4 cellular contexts compared by ENCODE assay signal in the genomic region with DNA sequence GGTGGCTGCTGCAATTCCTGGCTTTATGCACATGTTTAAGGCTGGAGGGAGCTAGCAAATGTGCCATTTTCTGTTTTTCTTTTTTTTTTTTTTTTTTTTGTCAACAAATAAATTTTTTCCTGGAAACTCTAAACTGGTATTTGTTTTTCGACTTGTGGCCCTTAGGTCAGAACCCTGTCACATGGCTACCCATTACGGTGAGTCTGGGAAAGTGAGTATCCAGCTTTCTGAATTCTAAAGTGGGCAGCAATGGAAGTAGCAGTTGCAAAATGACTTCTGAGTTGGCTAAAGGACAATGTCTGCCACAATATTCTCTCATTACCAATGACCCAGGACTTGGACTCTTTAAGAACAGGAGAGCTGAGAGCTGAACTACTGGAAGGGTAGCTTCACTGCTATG.
TF ChIP-seq lines count a peak whose summit lies in the region.

No MANE protein-coding gene starts in this region.

TF ChIP-seq in SK-N-SH, 30 proteins besides CTCF, POLR2A, EP300 and RAD21:
- TF ChIP-seq, protein P1, sequence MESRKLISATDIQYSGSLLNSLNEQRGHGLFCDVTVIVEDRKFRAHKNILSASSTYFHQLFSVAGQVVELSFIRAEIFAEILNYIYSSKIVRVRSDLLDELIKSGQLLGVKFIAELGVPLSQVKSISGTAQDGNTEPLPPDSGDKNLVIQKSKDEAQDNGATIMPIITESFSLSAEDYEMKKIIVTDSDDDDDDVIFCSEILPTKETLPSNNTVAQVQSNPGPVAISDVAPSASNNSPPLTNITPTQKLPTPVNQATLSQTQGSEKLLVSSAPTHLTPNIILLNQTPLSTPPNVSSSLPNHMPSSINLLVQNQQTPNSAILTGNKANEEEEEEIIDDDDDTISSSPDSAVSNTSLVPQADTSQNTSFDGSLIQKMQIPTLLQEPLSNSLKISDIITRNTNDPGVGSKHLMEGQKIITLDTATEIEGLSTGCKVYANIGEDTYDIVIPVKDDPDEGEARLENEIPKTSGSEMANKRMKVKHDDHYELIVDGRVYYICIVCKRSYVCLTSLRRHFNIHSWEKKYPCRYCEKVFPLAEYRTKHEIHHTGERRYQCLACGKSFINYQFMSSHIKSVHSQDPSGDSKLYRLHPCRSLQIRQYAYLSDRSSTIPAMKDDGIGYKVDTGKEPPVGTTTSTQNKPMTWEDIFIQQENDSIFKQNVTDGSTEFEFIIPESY (IDR thresholded peaks at IDR 0.05; ENCODE audit: borderline replicate concordance, low read depth): no peak

TF ChIP-seq in SK-N-SH treated with all-trans-retinoic acid at 6 μM for 48 hours, 23 proteins besides CTCF, POLR2A, EP300 and RAD21:
- TF ChIP-seq ESRRG (CRISPR knock-in tag; IDR thresholded peaks at IDR 0.05): no peak
- no peak for TF ChIP-seq ARNTL (CRISPR knock-in tag; IDR thresholded peaks at IDR 0.05; ENCODE audit: borderline replicate concordance, low read depth)
- no peak for TF ChIP-seq OSR1 (CRISPR knock-in tag; IDR thresholded peaks at IDR 0.05)
- no peak for TF ChIP-seq TOX (CRISPR knock-in tag; IDR thresholded peaks at IDR 0.05; ENCODE audit: borderline replicate concordance)
- TF ChIP-seq ZNF70 (CRISPR knock-in tag; IDR thresholded peaks at IDR 0.05): no peak
- no peak for TF ChIP-seq GLIS3 (CRISPR knock-in tag; IDR thresholded peaks at IDR 0.05)
- no peak for TF ChIP-seq CSDC2 (CRISPR knock-in tag; IDR thresholded peaks at IDR 0.05)
- TF ChIP-seq, protein P2, sequence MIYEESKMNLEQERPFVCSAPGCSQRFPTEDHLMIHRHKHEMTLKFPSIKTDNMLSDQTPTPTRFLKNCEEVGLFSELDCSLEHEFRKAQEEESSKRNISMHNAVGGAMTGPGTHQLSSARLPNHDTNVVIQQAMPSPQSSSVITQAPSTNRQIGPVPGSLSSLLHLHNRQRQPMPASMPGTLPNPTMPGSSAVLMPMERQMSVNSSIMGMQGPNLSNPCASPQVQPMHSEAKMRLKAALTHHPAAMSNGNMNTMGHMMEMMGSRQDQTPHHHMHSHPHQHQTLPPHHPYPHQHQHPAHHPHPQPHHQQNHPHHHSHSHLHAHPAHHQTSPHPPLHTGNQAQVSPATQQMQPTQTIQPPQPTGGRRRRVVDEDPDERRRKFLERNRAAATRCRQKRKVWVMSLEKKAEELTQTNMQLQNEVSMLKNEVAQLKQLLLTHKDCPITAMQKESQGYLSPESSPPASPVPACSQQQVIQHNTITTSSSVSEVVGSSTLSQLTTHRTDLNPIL (CRISPR knock-in tag; IDR thresholded peaks at IDR 0.05; ENCODE audit: low read depth): no peak
- TF ChIP-seq TCF4 (CRISPR knock-in tag; IDR thresholded peaks at IDR 0.05; ENCODE audit: borderline replicate concordance): no peak
- no peak for TF ChIP-seq ZFP3 (CRISPR knock-in tag; IDR thresholded peaks at IDR 0.05)

TF ChIP-seq in GM23338, 12 proteins besides CTCF, POLR2A, EP300 and RAD21 (continues in another document):
- no peak for TF ChIP-seq POLR2AphosphoS5 (IDR thresholded peaks at IDR 0.05; ENCODE audit: low read depth)
- TF ChIP-seq JUNB (IDR thresholded peaks at IDR 0.05; ENCODE audit: unreplicated experiment): no peak
- TF ChIP-seq, protein P3, sequence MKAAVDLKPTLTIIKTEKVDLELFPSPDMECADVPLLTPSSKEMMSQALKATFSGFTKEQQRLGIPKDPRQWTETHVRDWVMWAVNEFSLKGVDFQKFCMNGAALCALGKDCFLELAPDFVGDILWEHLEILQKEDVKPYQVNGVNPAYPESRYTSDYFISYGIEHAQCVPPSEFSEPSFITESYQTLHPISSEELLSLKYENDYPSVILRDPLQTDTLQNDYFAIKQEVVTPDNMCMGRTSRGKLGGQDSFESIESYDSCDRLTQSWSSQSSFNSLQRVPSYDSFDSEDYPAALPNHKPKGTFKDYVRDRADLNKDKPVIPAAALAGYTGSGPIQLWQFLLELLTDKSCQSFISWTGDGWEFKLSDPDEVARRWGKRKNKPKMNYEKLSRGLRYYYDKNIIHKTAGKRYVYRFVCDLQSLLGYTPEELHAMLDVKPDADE (IDR thresholded peaks at IDR 0.05): no peak
- no peak for TF ChIP-seq EZH2 (IDR thresholded peaks at IDR 0.05; ENCODE audit: low read depth, unreplicated experiment)
- TF ChIP-seq, protein P4, sequence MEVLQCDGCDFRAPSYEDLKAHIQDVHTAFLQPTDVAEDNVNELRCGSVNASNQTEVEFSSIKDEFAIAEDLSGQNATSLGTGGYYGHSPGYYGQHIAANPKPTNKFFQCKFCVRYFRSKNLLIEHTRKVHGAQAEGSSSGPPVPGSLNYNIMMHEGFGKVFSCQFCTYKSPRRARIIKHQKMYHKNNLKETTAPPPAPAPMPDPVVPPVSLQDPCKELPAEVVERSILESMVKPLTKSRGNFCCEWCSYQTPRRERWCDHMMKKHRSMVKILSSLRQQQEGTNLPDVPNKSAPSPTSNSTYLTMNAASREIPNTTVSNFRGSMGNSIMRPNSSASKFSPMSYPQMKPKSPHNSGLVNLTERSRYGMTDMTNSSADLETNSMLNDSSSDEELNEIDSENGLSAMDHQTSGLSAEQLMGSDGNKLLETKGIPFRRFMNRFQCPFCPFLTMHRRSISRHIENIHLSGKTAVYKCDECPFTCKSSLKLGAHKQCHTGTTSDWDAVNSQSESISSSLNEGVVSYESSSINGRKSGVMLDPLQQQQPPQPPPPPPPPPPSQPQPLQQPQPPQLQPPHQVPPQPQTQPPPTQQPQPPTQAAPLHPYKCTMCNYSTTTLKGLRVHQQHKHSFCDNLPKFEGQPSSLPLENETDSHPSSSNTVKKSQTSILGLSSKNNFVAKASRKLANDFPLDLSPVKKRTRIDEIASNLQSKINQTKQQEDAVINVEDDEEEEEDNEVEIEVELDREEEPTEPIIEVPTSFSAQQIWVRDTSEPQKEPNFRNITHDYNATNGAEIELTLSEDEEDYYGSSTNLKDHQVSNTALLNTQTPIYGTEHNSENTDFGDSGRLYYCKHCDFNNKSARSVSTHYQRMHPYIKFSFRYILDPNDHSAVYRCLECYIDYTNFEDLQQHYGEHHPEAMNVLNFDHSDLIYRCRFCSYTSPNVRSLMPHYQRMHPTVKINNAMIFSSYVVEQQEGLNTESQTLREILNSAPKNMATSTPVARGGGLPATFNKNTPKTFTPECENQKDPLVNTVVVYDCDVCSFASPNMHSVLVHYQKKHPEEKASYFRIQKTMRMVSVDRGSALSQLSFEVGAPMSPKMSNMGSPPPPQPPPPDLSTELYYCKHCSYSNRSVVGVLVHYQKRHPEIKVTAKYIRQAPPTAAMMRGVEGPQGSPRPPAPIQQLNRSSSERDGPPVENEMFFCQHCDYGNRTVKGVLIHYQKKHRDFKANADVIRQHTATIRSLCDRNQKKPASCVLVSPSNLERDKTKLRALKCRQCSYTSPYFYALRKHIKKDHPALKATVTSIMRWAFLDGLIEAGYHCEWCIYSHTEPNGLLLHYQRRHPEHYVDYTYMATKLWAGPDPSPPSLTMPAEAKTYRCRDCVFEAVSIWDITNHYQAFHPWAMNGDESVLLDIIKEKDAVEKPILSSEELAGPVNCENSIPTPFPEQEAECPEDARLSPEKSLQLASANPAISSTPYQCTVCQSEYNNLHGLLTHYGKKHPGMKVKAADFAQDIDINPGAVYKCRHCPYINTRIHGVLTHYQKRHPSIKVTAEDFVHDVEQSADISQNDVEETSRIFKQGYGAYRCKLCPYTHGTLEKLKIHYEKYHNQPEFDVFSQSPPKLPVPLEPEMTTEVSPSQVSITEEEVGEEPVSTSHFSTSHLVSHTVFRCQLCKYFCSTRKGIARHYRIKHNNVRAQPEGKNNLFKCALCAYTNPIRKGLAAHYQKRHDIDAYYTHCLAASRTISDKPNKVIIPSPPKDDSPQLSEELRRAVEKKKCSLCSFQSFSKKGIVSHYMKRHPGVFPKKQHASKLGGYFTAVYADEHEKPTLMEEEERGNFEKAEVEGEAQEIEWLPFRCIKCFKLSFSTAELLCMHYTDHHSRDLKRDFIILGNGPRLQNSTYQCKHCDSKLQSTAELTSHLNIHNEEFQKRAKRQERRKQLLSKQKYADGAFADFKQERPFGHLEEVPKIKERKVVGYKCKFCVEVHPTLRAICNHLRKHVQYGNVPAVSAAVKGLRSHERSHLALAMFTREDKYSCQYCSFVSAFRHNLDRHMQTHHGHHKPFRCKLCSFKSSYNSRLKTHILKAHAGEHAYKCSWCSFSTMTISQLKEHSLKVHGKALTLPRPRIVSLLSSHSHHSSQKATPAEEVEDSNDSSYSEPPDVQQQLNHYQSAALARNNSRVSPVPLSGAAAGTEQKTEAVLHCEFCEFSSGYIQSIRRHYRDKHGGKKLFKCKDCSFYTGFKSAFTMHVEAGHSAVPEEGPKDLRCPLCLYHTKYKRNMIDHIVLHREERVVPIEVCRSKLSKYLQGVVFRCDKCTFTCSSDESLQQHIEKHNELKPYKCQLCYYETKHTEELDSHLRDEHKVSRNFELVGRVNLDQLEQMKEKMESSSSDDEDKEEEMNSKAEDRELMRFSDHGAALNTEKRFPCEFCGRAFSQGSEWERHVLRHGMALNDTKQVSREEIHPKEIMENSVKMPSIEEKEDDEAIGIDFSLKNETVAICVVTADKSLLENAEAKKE (CRISPR knock-in tag; IDR thresholded peaks at IDR 0.05): no peak
- TF ChIP-seq NANOG (IDR thresholded peaks at IDR 0.05; ENCODE audit: borderline replicate concordance): no peak
- TF ChIP-seq EZH2phosphoT487 (IDR thresholded peaks at IDR 0.05; ENCODE audit: unreplicated experiment): no peak
- no peak for TF ChIP-seq ZNF331 (CRISPR knock-in tag; IDR thresholded peaks at IDR 0.05; ENCODE audit: low read depth)
- no peak for TF ChIP-seq CREB1 (CRISPR knock-in tag; IDR thresholded peaks at IDR 0.05; ENCODE audit: low read depth)

TF ChIP-seq in H1, 55 proteins besides CTCF, POLR2A, EP300 and RAD21:
- TF ChIP-seq, protein P5, sequence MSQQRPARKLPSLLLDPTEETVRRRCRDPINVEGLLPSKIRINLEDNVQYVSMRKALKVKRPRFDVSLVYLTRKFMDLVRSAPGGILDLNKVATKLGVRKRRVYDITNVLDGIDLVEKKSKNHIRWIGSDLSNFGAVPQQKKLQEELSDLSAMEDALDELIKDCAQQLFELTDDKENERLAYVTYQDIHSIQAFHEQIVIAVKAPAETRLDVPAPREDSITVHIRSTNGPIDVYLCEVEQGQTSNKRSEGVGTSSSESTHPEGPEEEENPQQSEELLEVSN (IDR thresholded peaks at IDR 0.05): no peak
- no peak for TF ChIP-seq RNF2 (IDR thresholded peaks at IDR 0.05; ENCODE audit: borderline replicate concordance, low read depth, low read length, missing control alignments, poor library complexity, severe bottlenecking)
- TF ChIP-seq HDAC2 (IDR thresholded peaks at IDR 0.05; ENCODE audit: borderline replicate concordance in 1 of 2, low read depth in 2 of 2, low read length in 2 of 2): no peak
- TF ChIP-seq YY1 (IDR thresholded peaks at IDR 0.05; ENCODE audit: low read depth, low read length): no peak
- no peak for TF ChIP-seq KDM4A (IDR thresholded peaks at IDR 0.05; ENCODE audit: low read depth, low read length, severe bottlenecking)
- TF ChIP-seq CBX8 (IDR thresholded peaks at IDR 0.05; ENCODE audit: borderline replicate concordance, low read depth, low read length): no peak
- TF ChIP-seq CHD1 (IDR thresholded peaks at IDR 0.05; ENCODE audit: low read depth, low read length): no peak
- no peak for TF ChIP-seq SUZ12 (IDR thresholded peaks at IDR 0.05; ENCODE audit: low read length)
- no peak for TF ChIP-seq TAF7 (optimal IDR thresholded peaks at IDR 0.05; ENCODE audit: borderline replicate concordance, low read depth, low read length)
- no peak for TF ChIP-seq CEBPB (IDR thresholded peaks at IDR 0.05; ENCODE audit: low read depth, low read length)
- TF ChIP-seq, protein P6, sequence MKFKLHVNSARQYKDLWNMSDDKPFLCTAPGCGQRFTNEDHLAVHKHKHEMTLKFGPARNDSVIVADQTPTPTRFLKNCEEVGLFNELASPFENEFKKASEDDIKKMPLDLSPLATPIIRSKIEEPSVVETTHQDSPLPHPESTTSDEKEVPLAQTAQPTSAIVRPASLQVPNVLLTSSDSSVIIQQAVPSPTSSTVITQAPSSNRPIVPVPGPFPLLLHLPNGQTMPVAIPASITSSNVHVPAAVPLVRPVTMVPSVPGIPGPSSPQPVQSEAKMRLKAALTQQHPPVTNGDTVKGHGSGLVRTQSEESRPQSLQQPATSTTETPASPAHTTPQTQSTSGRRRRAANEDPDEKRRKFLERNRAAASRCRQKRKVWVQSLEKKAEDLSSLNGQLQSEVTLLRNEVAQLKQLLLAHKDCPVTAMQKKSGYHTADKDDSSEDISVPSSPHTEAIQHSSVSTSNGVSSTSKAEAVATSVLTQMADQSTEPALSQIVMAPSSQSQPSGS (IDR thresholded peaks at IDR 0.05; ENCODE audit: low read length): no peak
- TF ChIP-seq SP1 (IDR thresholded peaks at IDR 0.05; ENCODE audit: low read depth, low read length): no peak
- TF ChIP-seq ASH2L (IDR thresholded peaks at IDR 0.05; ENCODE audit: low read length): no peak
- TF ChIP-seq SIN3A (conservative IDR thresholded peaks at IDR 0.05 in 1 of 2, IDR thresholded peaks at IDR 0.05 in 1 of 2; ENCODE audit: low read depth in 1 of 2, low read length in 2 of 2): no peak
- no peak for TF ChIP-seq TBP (IDR thresholded peaks at IDR 0.05; ENCODE audit: low read depth, low read length)
- no peak for TF ChIP-seq NANOG (IDR thresholded peaks at IDR 0.05; ENCODE audit: insufficient read depth, low read depth, low read length, poor library complexity, severe bottlenecking)
- TF ChIP-seq PHF8 (conservative IDR thresholded peaks at IDR 0.05; ENCODE audit: low read depth, low read length): no peak
- no peak for TF ChIP-seq KDM1A (IDR thresholded peaks at IDR 0.05; ENCODE audit: borderline replicate concordance, low read length)
- TF ChIP-seq RFX5 (IDR thresholded peaks at IDR 0.05; ENCODE audit: borderline replicate concordance, low read depth, low read length): no peak
- TF ChIP-seq SIX5 (IDR thresholded peaks at IDR 0.05; ENCODE audit: low read depth, low read length): no peak
